In the genomic region with DNA sequence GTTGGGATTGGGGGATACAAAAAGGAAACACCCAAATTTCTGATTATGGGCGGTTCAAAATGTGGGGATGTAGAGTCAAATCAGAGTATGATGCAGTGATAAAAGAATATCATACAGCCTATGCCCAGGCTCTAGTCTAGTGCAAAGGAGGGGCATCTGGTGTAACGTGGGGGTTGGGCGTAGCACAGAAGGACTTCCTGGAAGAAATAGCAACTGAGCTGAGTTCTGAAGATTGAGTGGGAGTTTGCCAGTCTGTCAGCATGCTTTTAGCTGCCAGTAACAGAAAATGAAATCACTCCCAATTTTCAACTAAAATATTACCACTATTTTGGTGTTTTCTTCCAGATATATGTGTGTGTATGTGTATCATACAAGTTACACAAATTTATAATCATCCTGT, we compare ENCODE assay signal across 10 cellular contexts.
DNase-seq lines count a peak whose midpoint lies in the region; ATAC-seq and TF ChIP-seq lines count a peak whose summit lies in the region.
"Had no signal": no experiment of that assay in that cellular context is flagged by ENCODE, and none has a peak within 500 bp of the region (broad histone marks: within the 10 kb centered on the region; RNA-seq: fewer than 3 reads in every experiment).

No MANE protein-coding gene starts in this region.

- no peak for TF ChIP-seq CTCF in MM.1S (IDR thresholded peaks at IDR 0.05; ENCODE audit: low read length)

- H2AFZ ChIP-seq in MM.1S (ENCODE audit: low read length) = no peak overlapping the region

- no peak overlapping the region for H3K27ac ChIP-seq in MM.1S (ENCODE audit: low read length)

- no peak overlapping the region for H3K4me3 Mint-ChIP-seq in stimulated activated naive CD8-positive, alpha-beta T cell treated with anti-CD3 and anti-CD28 coated beads, Interleukin-15, Interleukin-2, amounts not matched to agents 100 ng/mL and 50 ng/mL, for 24 hours
- H3K4me3 Mint-ChIP-seq: memory B cell had no signal

- H3K9me2 ChIP-seq in MM.1S (replicated peaks; ENCODE audit: insufficient read depth, low read length) = no peaks in the 10 kb centered on the region

- peaks cover 5% of the 10 kb centered on the region; the same call in 1 of the 2 replicates for H3K79me2 ChIP-seq in MM.1S (ENCODE audit: low read length)

- no peaks in the 10 kb centered on the region for H3K27me3 ChIP-seq in MM.1S (replicated peaks; ENCODE audit: insufficient read depth, low read length)

- no peak overlapping the region for H3K4me3 ChIP-seq in MM.1S (ENCODE audit: low read length)

- ATAC-seq in GM21367 (IDR thresholded peaks at IDR 0.05; ENCODE audit: unreplicated experiment) (no peak), GM21390 (IDR thresholded peaks at IDR 0.05; ENCODE audit: unreplicated experiment) (no peak)

- H4K20me1 ChIP-seq in MM.1S (ENCODE audit: insufficient read depth, low read length) = no peaks in the 10 kb centered on the region

- H3K4me1 Mint-ChIP-seq in stimulated activated naive CD8-positive, alpha-beta T cell treated with anti-CD3 and anti-CD28 coated beads, Interleukin-15, Interleukin-2, amounts not matched to agents 100 ng/mL and 50 ng/mL, for 24 hours (ENCODE audit: low read depth) = peaks cover 19% of the 10 kb centered on the region

- H3K27ac Mint-ChIP-seq in stimulated activated naive CD8-positive, alpha-beta T cell treated with anti-CD3 and anti-CD28 coated beads, Interleukin-15, Interleukin-2, amounts not matched to agents 100 ng/mL and 50 ng/mL, for 24 hours = peak overlapping the region; percentile 64
- H3K27ac Mint-ChIP-seq: memory B cell had no signal

- H3K9me3 ChIP-seq in MM.1S (replicated peaks; ENCODE audit: insufficient read depth, low read length) = no peaks in the 10 kb centered on the region

- no peaks in the 10 kb centered on the region for H3K4me1 ChIP-seq in MM.1S (ENCODE audit: low read length)

- H3K36me3 ChIP-seq in MM.1S (replicated peaks; ENCODE audit: insufficient read depth, low read length) = no peaks in the 10 kb centered on the region; the same call in 1 of the 2 replicates

- no peaks in the 10 kb centered on the region for H3K27me3 Mint-ChIP-seq in stimulated activated naive CD8-positive, alpha-beta T cell treated with anti-CD3 and anti-CD28 coated beads, Interleukin-15, Interleukin-2, amounts not matched to agents 100 ng/mL and 50 ng/mL, for 24 hours
- H3K27me3 Mint-ChIP-seq: memory B cell had no signal

- H3F3A ChIP-seq in MM.1S (ENCODE audit: insufficient read depth, low read length) = no peaks in the 10 kb centered on the region

- peak; percentile 12 to 20 for DNase-seq in activated CD4-positive, alpha-beta T cell treated with anti-CD3 and anti-CD28 coated beads, Interleukin-2, amount 50 U/mL, for 48 hours
- no peak for DNase-seq in activated CD4-positive, alpha-beta T cell treated with anti-CD3 and anti-CD28 coated beads for 1 hour
- DNase-seq in UCSD-AML1 (lab: John Stamatoyannopoulos, UW; ENCODE audit: unreplicated experiment) = peak; percentile 32
- DNase-seq in iris pigment epithelial cell (ENCODE audit: low read depth) = peak; percentile 32
- DNase-seq in MM.1S = no peak
- DNase-seq: NCI-H1436 had no signal

- H3K36me3 Mint-ChIP-seq in stimulated activated naive CD8-positive, alpha-beta T cell treated with anti-CD3 and anti-CD28 coated beads, Interleukin-15, Interleukin-2, amounts not matched to agents 100 ng/mL and 50 ng/mL, for 24 hours (ENCODE audit: low read depth) = no peaks in the 10 kb centered on the region

- H3K4me2 ChIP-seq in MM.1S (ENCODE audit: low read depth, low read length) = no peak overlapping the region

- H3K9ac ChIP-seq in MM.1S (ENCODE audit: low read length) = no peak overlapping the region

- H3K9me3 Mint-ChIP-seq in stimulated activated naive CD8-positive, alpha-beta T cell treated with anti-CD3 and anti-CD28 coated beads, Interleukin-15, Interleukin-2, amounts not matched to agents 100 ng/mL and 50 ng/mL, for 24 hours = no peaks in the 10 kb centered on the region
- H3K9me3 Mint-ChIP-seq: memory B cell had no signal

Comparison
In these comparisons a context has a peak if more than half of its experiments do, and no peak if none do; other contexts are left out.
1. DNase-seq: peak in activated CD4-positive, alpha-beta T cell treated with anti-CD3 and anti-CD28 coated beads, Interleukin-2, amount 50 U/mL, for 48 hours (2 of 2), UCSD-AML1 (single experiment) and iris pigment epithelial cell (single experiment); none in activated CD4-positive, alpha-beta T cell treated with anti-CD3 and anti-CD28 coated beads for 1 hour (single experiment) and MM.1S (single experiment).